In the genomic region with DNA sequence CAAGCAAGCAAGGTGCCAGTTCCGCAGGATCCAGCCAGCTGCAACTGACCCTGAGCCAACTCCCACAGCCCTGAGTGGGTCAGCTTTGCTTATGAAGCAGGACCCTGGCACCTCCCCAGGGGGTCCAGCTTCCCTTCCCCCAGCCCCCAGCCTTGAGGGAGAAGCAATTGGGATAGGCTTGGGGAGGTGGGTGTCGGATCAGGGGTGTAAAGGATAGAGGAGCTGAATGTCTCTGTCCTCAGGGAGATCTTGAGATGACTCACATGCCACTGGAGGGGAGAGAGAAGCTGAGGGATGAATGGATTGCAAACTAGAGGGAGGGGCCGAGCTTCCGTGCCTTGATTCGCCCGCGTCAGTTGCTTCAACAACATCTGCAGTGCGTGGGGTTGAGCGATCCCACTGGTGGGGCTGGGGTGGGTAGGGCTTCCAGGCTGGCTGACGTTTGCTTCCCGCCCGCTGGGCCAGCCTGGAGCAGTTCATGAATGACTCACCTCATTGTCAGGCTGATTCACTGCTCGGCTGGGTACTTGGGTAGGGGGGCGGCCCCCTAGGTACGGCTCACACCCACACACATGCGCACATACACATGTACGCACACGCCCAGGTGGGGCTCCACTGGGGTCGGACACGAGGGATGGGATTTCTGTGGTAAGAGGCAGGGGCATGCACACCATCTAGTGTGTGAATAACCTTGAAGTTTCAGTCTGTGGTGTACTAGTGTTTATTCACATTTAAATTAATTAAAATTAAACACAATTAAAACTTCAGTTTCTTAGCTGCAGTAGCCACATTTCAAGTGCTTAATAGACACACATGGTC, we compare ENCODE assay signal across 8 cellular contexts. TPM values are rescaled to one million over a fixed set of nuclear protein-coding genes. Genes with fewer than 3 reads are reported as not detected.
DNase-seq lines count a peak whose midpoint lies in the region; TF ChIP-seq lines count a peak whose summit lies in the region.

No MANE protein-coding gene starts in this region.

- CTCF ChIA-PET in activated naive CD4-positive, alpha-beta T cell treated with anti-CD3 and anti-CD28 coated beads, Interleukin-2, amount 10 ng/mL, durations not matched to agents 7 days and 5 days (lab: Charles Lee), result interaction anchor here (1.4 to 1.8 kb wide), 4 partner anchors 14 to 214 kb away, joined by 3 to 7 read pairs (median 4); partner anchors contain the start of gene HDAC5

- peaks cover 32% of the 10 kb centered on the region for H3K4me1 Mint-ChIP-seq in activated naive CD4-positive, alpha-beta T cell treated with anti-CD3 and anti-CD28 coated beads, Interleukin-2, amount 10 ng/mL, durations not matched to agents 7 days and 5 days

- H3K27me3 Mint-ChIP-seq in activated naive CD4-positive, alpha-beta T cell treated with anti-CD3 and anti-CD28 coated beads, Interleukin-2, amount 10 ng/mL, durations not matched to agents 7 days and 5 days, result peaks cover 24% of the 10 kb centered on the region

- H3K27ac Mint-ChIP-seq in activated naive CD4-positive, alpha-beta T cell treated with anti-CD3 and anti-CD28 coated beads, Interleukin-2, amount 10 ng/mL, durations not matched to agents 7 days and 5 days, result peak overlapping the region; percentile 63

- H3K4me3 ChIP-seq in AG10803 (ENCODE audit: low read length) (peak overlapping the region; percentile 52), uterus (peak overlapping the region in 1 of 2 donors; percentile 3)

- no peaks in the 10 kb centered on the region for H3K27me3 ChIP-seq in uterus

- H3K27ac ChIP-seq in uterus, result peak overlapping the region; percentile 39 to 83

- TF ChIP-seq CTCF in AG10803 (conservative IDR thresholded peaks at IDR 0.05; ENCODE audit: low read length), result no peak
- no peak for TF ChIP-seq CTCF in uterus (IDR thresholded peaks at IDR 0.05)

- H3K36me3 ChIP-seq in uterus, result no peaks in the 10 kb centered on the region

- DNase-seq in AG10803 (ENCODE audit: low read depth) (peak; percentile 99), HUDEP-2 (lab: John Stamatoyannopoulos, UW; ENCODE audit: unreplicated experiment in 76 of 76) (peak in 64 of 76 experiments; percentile 9 to 84 (median 50)), SHP77 (lab: John Stamatoyannopoulos, UW) (peak; percentile 91 to 95), glomerular visceral epithelial cell (ENCODE audit: extremely low spot score) (peak; percentile 99), posterior vena cava (ENCODE audit: low spot score) (peak; percentile 97), uterus (peak; percentile 88 to 94), NCI-H524 treated with DMSO at 0.1 percent for 48 hours (lab: John Stamatoyannopoulos, UW) (no peak)
- peak; percentile 61 for DNase-seq in activated naive CD4-positive, alpha-beta T cell treated with anti-CD3 and anti-CD28 coated beads, Interleukin-2, amount 10 ng/mL, durations not matched to agents 7 days and 5 days

- H3K4me1 ChIP-seq in uterus, result peaks cover 3 to 4% of the 10 kb centered on the region in 2 donors

- no peaks in the 10 kb centered on the region for H3K36me3 Mint-ChIP-seq in activated naive CD4-positive, alpha-beta T cell treated with anti-CD3 and anti-CD28 coated beads, Interleukin-2, amount 10 ng/mL, durations not matched to agents 7 days and 5 days

- no peak overlapping the region for H3K4me3 Mint-ChIP-seq in activated naive CD4-positive, alpha-beta T cell treated with anti-CD3 and anti-CD28 coated beads, Interleukin-2, amount 10 ng/mL, durations not matched to agents 7 days and 5 days

- intact Hi-C loops in posterior vena cava (cut with DNase I), result no loop called here
- intact Hi-C loops in uterus (cut with DNase I; ENCODE audit: low total_unique reads), result no loop called here

- no peaks in the 10 kb centered on the region for H3K9me3 Mint-ChIP-seq in activated naive CD4-positive, alpha-beta T cell treated with anti-CD3 and anti-CD28 coated beads, Interleukin-2, amount 10 ng/mL, durations not matched to agents 7 days and 5 days

- H3K9me3 ChIP-seq in uterus, result no peaks in the 10 kb centered on the region

- peak in 1 of 2 donors; percentile 51 for TF ChIP-seq POLR2A in uterus (IDR thresholded peaks at IDR 0.05)

RNA-seq across cellular contexts. Expression of gene HROB, which starts 3.6 kb away (rescaled TPM):
- total RNA-seq in posterior vena cava (1 to 10 TPM in 1 of 2 donors, under 1 TPM in 1; 0.65 to 1.2 TPM), uterus (1 to 10 TPM in 2 of 4 donors, not detected in 2; 1.6 to 2.4 TPM)

RNA-seq across cellular contexts. Expression of gene HDAC5, which starts 14.7 kb away (rescaled TPM):
- total RNA-seq in posterior vena cava (10 to 100 TPM; 28.5 to 51.7 TPM), uterus (10 to 100 TPM; 35.9 to 74.1 (median 58.0) TPM)

RNA-seq across cellular contexts. Expression of gene ASB16, which starts 32.4 kb away (rescaled TPM):
- 1 to 10 TPM in 1 of 2 donors, under 1 TPM in 1; 0.19 to 1.5 TPM for total RNA-seq in posterior vena cava
- 1 to 10 TPM in 2 of 4 donors, under 1 TPM in 1, not detected in 1; 0.14 to 2.3 (median 1.3) TPM for total RNA-seq in uterus

RNA-seq across cellular contexts. Expression of gene TMUB2, which starts 48.7 kb away (rescaled TPM):
- total RNA-seq in posterior vena cava (10 to 100 TPM; 26.3 to 31.2 TPM), uterus (10 to 100 TPM in 3 of 4 donors, 1 to 10 TPM in 1; 7.4 to 41.8 (median 32.6) TPM)
